In the genomic region with DNA sequence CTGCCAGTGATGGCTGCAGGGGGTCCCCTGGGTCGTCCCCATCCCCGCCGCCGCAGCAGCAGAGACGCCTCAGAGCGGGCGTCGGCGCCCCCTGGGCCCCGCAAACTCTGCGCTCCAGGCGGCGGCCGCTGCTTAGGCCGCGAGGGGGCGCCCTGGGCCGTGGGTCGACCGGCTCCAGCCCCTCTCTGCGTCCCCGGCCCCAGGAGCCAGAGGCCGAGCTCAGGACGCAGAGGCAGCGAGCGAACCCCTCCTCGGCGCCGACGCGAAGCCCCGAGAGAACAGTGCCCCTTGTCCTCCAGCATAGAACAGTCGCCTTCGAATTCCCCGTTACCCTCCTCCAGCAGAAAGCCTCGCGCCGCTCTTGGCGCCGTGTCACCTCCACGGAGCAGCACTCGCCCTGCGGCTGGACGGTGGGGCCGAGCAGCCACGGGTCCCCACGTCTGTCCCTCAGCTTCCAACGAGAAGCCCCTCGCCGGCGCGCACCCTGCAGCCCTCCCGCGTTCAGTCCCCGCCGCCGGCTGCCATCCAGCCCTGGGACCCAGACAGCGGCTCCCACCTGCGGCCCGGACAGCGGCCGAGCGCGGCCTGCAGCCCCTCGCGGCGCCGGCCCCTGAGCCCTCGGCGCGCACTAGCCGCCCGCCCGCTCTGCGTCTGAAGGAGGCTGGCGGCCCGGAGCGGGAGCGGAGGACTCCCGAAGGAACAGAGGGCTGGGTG, we compare ENCODE assay signal across 8 cellular contexts.
DNase-seq lines count a peak whose midpoint lies in the region; ATAC-seq and TF ChIP-seq lines count a peak whose summit lies in the region.

No MANE protein-coding gene starts in this region.

- WGBS in esophagus muscularis mucosa, result 0% methylated on average over 10 of the region's 80 CpGs
- WGBS in suprapubic skin, result 0% methylated on average over 8 of the region's 80 CpGs

- intact Hi-C loops in esophagus muscularis mucosa (cut with DNase I), result loop anchor here (2.0 to 5.0 kb wide), 4 partner anchors 86 to 854 kb away; partner anchors contain the start of gene PRICKLE1

- TF ChIP-seq CTCF in esophagus muscularis mucosa (IDR thresholded peaks at IDR 0.05) (peak; percentile 81 to 98 (median 96)), suprapubic skin (IDR thresholded peaks at IDR 0.05) (peak; percentile 46 to 93)

- H4K20me1 ChIP-seq in BLaER1, result no peaks in the 10 kb centered on the region

- peak overlapping the region; percentile 81 for H3K4me3 ChIP-seq in BLaER1
- H3K4me3 ChIP-seq in esophagus muscularis mucosa, result peak overlapping the region; percentile 76 to 94 (median 84)
- peak overlapping the region; percentile 94 for H3K4me3 ChIP-seq in suprapubic skin

- ATAC-seq in GM18873 (IDR thresholded peaks at IDR 0.05; ENCODE audit: low FRiP score, unreplicated experiment), result peak; percentile 45
- peak; percentile 78 for ATAC-seq in HG03095 (IDR thresholded peaks at IDR 0.05; ENCODE audit: unreplicated experiment)

- peak overlapping the region; percentile 74 for H3K9ac ChIP-seq in BLaER1

- H3K4me1 ChIP-seq in BLaER1 (peaks cover 20% of the 10 kb centered on the region), esophagus muscularis mucosa (peaks cover 27 to 39% (median 29%) of the 10 kb centered on the region in 4 donors), suprapubic skin (peaks cover 31% of the 10 kb centered on the region)

- H3K36me3 ChIP-seq in BLaER1 (no peaks in the 10 kb centered on the region), esophagus muscularis mucosa (no peaks in the 10 kb centered on the region), suprapubic skin (no peaks in the 10 kb centered on the region)

- peak; percentile 27 to 40 for DNase-seq in NOMO-1 (lab: John Stamatoyannopoulos, UW; ENCODE audit: unreplicated experiment in 2 of 2)
- peak; percentile 64 for DNase-seq in activated T-cell treated with anti-CD3 and anti-CD28 coated beads for 48 hours (ENCODE audit: low read depth)
- no peak for DNase-seq in esophagus muscularis mucosa (ENCODE audit: extremely low spot score)
- peak; percentile 75 for DNase-seq in myocyte (ENCODE audit: low read depth)
- DNase-seq in suprapubic skin (ENCODE audit: low spot score in 2 of 2), result peak; percentile 69 to 80

- H3K27ac ChIP-seq in BLaER1, result peak overlapping the region; percentile 4; the same call in 1 of the 2 replicates
- peak overlapping the region; percentile 88 to 97 (median 91) for H3K27ac ChIP-seq in esophagus muscularis mucosa (replicated peaks in 1 of 4)
- H3K27ac ChIP-seq in suprapubic skin, result peak overlapping the region; percentile 82

- H3K4me2 ChIP-seq in BLaER1, result peak overlapping the region; percentile 100

- TF ChIP-seq EP300 in esophagus muscularis mucosa (IDR thresholded peaks at IDR 0.05) (no peak), suprapubic skin (IDR thresholded peaks at IDR 0.05) (no peak)

- TF ChIP-seq POLR2A in esophagus muscularis mucosa (IDR thresholded peaks at IDR 0.05; ENCODE audit: low read depth) (no peak), suprapubic skin (IDR thresholded peaks at IDR 0.05) (no peak)

- peaks cover 40% of the 10 kb centered on the region for H3K27me3 ChIP-seq in BLaER1
- H3K27me3 ChIP-seq in esophagus muscularis mucosa, result no peaks in the 10 kb centered on the region
- H3K27me3 ChIP-seq in suprapubic skin, result no peaks in the 10 kb centered on the region

- H3K9me3 ChIP-seq in BLaER1 (no peaks in the 10 kb centered on the region), esophagus muscularis mucosa (no peaks in the 10 kb centered on the region), suprapubic skin (no peaks in the 10 kb centered on the region)

Comparison
In these comparisons a context has a peak if more than half of its experiments do, and no peak if none do; other contexts are left out.
1. H3K27ac ChIP-seq: peak in every context shown above with its lines; median percentile 91 in esophagus muscularis mucosa; 82 in suprapubic skin; 4 in BLaER1.